Comparison of ENCODE assay signal across 12 cellular contexts in the genomic region with DNA sequence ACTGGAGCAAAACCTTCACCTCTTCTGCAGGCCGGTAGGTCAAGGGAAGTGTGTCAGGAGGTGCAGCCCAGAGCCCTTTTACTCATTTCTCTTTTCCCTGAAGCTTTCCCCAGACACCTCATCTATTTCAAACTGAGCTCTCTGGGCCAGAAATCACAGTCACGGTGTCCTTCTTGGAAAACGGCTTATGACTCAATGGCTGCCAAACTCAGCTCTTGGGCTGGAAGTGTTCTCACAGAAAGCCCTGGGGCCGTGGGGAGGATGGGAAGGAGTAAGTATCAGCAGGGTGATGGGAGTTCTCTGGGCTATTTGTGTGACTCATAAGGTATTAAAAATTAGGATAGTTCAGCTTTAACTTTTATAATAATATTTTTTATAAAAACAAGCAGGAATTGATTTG.
DNase-seq lines count a peak whose midpoint lies in the region; ATAC-seq and TF ChIP-seq lines count a peak whose summit lies in the region.
"Had no signal": no experiment of that assay in that cellular context is flagged by ENCODE, and none has a peak within 500 bp of the region (broad histone marks: within the 10 kb centered on the region; RNA-seq: fewer than 3 reads in every experiment).

No MANE protein-coding gene starts in this region.

- no peak overlapping the region for H3K27ac Mint-ChIP-seq in activated T-helper 17 cell treated with anti-CD3 and anti-CD28 coated beads, Interleukin-2, amount 50 U/mL, for 72 hours
- H3K27ac Mint-ChIP-seq: brain had no signal

- no peaks in the 10 kb centered on the region for H3K36me3 Mint-ChIP-seq in activated T-helper 17 cell treated with anti-CD3 and anti-CD28 coated beads, Interleukin-2, amount 50 U/mL, for 72 hours (ENCODE audit: low read depth)
- H3K36me3 Mint-ChIP-seq: brain had no signal

- DNase-seq in GOT3 (lab: John Stamatoyannopoulos, UW) (peak; percentile 27), astrocyte of the spinal cord (ENCODE audit: low read depth, low spot score) (peak; percentile 66), hepatic stellate cell (ENCODE audit: low spot score) (peak; percentile 65), thoracic aorta (ENCODE audit: low spot score) (peak; percentile 31), glomerular visceral epithelial cell (ENCODE audit: extremely low spot score) (no peak)
- DNase-seq: activated T-cell treated with anti-CD3 and anti-CD28 coated beads, Interleukin-2, amount 50 U/mL, for 4 hours; NCI-H69; right lobe of liver had no signal

- peaks cover 21 to 30% of the 10 kb centered on the region in 2 donors for H3K4me1 ChIP-seq in thoracic aorta (ENCODE audit: control insufficient read depth in 1 of 2, low read depth in 2 of 2)
- H3K4me1 ChIP-seq: right lobe of liver, suprapubic skin had no signal

- ATAC-seq in thoracic aorta (ENCODE audit: insufficient number of reproducible peaks, low FRiP score, low read depth) (no peak), HG02852 (IDR thresholded peaks at IDR 0.05; ENCODE audit: unreplicated experiment) (no peak)
- ATAC-seq in activated T-helper 17 cell treated with anti-CD3 and anti-CD28 coated beads, Interleukin-2, amount 50 U/mL, for 72 hours (replicated peaks) = no peak
- ATAC-seq: activated T-cell treated with anti-CD3 and anti-CD28 coated beads, Interleukin-2, amount 50 U/mL, for 4 hours; right lobe of liver had no signal

- in situ Hi-C loops in astrocyte of the spinal cord (cut with HindIII; ENCODE audit: low sequenced_read_pairs) = no loop called here

- no peaks in the 10 kb centered on the region for H3K27me3 ChIP-seq in thoracic aorta (replicated peaks; ENCODE audit: insufficient read depth)
- H3K27me3 ChIP-seq: right lobe of liver, suprapubic skin had no signal

- H3K4me1 Mint-ChIP-seq in activated T-helper 17 cell treated with anti-CD3 and anti-CD28 coated beads, Interleukin-2, amount 50 U/mL, for 72 hours = no peaks in the 10 kb centered on the region
- H3K4me1 Mint-ChIP-seq: brain had no signal

- H3K36me3 ChIP-seq in thoracic aorta = no peaks in the 10 kb centered on the region
- H3K36me3 ChIP-seq: right lobe of liver, suprapubic skin had no signal

- peak overlapping the region in 1 of 2 donors; percentile 46 for H3K27ac ChIP-seq in thoracic aorta
- H3K27ac ChIP-seq: right lobe of liver, suprapubic skin had no signal

- H3K9me3 Mint-ChIP-seq in activated T-helper 17 cell treated with anti-CD3 and anti-CD28 coated beads, Interleukin-2, amount 50 U/mL, for 72 hours = peaks cover 1% of the 10 kb centered on the region

- H3K27me3 Mint-ChIP-seq in activated T-helper 17 cell treated with anti-CD3 and anti-CD28 coated beads, Interleukin-2, amount 50 U/mL, for 72 hours = peaks cover 6% of the 10 kb centered on the region
- H3K27me3 Mint-ChIP-seq: brain had no signal

- TF ChIP-seq CTCF in astrocyte of the spinal cord (IDR thresholded peaks at IDR 0.05; ENCODE audit: low read depth, low read length) (no peak), thoracic aorta (IDR thresholded peaks at IDR 0.05) (no peak)

- no peak overlapping the region for H3K4me3 Mint-ChIP-seq in activated T-helper 17 cell treated with anti-CD3 and anti-CD28 coated beads, Interleukin-2, amount 50 U/mL, for 72 hours
- H3K4me3 Mint-ChIP-seq: activated T-cell treated with anti-CD3 and anti-CD28 coated beads, Interleukin-2, amount 50 U/mL, for 4 hours; brain had no signal

- peaks cover 5% of the 10 kb centered on the region for H3K9me3 ChIP-seq in thoracic aorta
- H3K9me3 ChIP-seq: right lobe of liver had no signal

- H3K4me3 ChIP-seq in astrocyte of the spinal cord (ENCODE audit: low read depth, low read length) = no peak overlapping the region
- H3K4me3 ChIP-seq in thoracic aorta = no peak overlapping the region
- H3K4me3 ChIP-seq: right lobe of liver, suprapubic skin had no signal
